9 cellular contexts compared by ENCODE assay signal in the genomic region with DNA sequence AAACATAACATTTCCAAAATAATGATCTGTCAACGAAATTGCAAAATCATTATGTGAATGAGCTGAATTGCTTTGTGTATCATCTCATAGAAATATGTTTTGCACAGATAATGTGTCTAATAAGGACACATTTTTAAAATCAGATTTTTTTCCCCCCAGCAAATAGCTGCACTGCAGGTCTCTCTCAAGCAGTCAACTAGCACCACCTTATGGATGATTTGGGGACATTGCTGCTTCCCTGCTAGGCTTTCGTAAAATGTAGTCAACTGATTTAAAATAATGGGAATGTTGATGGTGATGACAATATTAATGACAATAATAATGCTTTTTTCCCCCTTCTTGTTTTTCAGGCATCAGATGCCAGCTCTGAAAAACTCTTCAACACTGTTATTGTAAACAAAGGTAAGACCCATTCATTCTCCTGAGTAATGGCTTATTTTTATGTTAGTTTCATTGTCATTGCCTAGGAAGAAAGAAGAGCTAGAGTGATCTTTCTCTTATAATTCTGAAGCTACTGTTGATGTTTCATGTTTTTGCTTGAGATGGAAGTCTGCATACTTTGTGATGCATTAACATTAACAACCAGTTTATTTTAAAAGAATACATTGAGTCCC.
DNase-seq lines count a peak whose midpoint lies in the region; ATAC-seq and TF ChIP-seq lines count a peak whose summit lies in the region.
"Had no signal": no experiment of that assay in that cellular context is flagged by ENCODE, and none has a peak within 500 bp of the region (broad histone marks: within the 10 kb centered on the region; RNA-seq: fewer than 3 reads in every experiment).

No MANE protein-coding gene starts in this region.

- TF ChIP-seq CTCF in BE2C (IDR thresholded peaks at IDR 0.05; ENCODE audit: low read depth, low read length) (peak; percentile 98), GM13977 (IDR thresholded peaks at IDR 0.05; ENCODE audit: extremely low read depth, insufficient read depth, missing control alignments) (peak; percentile 79), brain (conservative IDR thresholded peaks at IDR 0.05) (peak; percentile 91 to 96), kidney epithelial cell (IDR thresholded peaks at IDR 0.05; ENCODE audit: insufficient read depth, low read length, poor library complexity, severe bottlenecking) (peak; percentile 91), upper lobe of right lung (IDR thresholded peaks at IDR 0.05) (peak; percentile 86)

- H3K27ac ChIP-seq in upper lobe of right lung = no peak overlapping the region

- H3K4me1 Mint-ChIP-seq in brain = peaks cover 2% of the 10 kb centered on the region
- peaks cover 12% of the 10 kb centered on the region for H3K4me1 Mint-ChIP-seq in activated naive CD8-positive, alpha-beta T cell treated with anti-CD3 and anti-CD28 coated beads, Interleukin-2, amount 50 U/mL, for 24 hours

- H3K4me3 ChIP-seq in BE2C (ENCODE audit: low read depth, low read length) (no peak overlapping the region), kidney epithelial cell (ENCODE audit: low read depth, low read length) (no peak overlapping the region), upper lobe of right lung (no peak overlapping the region)

- DNase-seq in BE2C = peak; percentile 47
- peak; percentile 65 for DNase-seq in GM13977 (ENCODE audit: low spot score)
- peak; percentile 44 for DNase-seq in NCI-H2171 (lab: John Stamatoyannopoulos, UW)
- no peak for DNase-seq in kidney epithelial cell (ENCODE audit: low read depth)
- no peak for DNase-seq in upper lobe of right lung
- no peak for DNase-seq in activated naive CD8-positive, alpha-beta T cell treated with anti-CD3 and anti-CD28 coated beads, Interleukin-2, amount 50 U/mL, for 24 hours

- H3K27me3 ChIP-seq in BE2C (peaks cover 19% of the 10 kb centered on the region), kidney epithelial cell (ENCODE audit: control insufficient read depth, insufficient read depth, low read length) (no peaks in the 10 kb centered on the region), upper lobe of right lung (no peaks in the 10 kb centered on the region)

- ATAC-seq in upper lobe of right lung = no peak
- ATAC-seq in HG02852 (IDR thresholded peaks at IDR 0.05; ENCODE audit: unreplicated experiment) = no peak
- ATAC-seq in activated naive CD8-positive, alpha-beta T cell treated with anti-CD3 and anti-CD28 coated beads, Interleukin-2, amount 50 U/mL, for 24 hours = no peak

- H3K36me3 ChIP-seq in BE2C = no peaks in the 10 kb centered on the region
- no peaks in the 10 kb centered on the region for H3K36me3 ChIP-seq in kidney epithelial cell (ENCODE audit: control insufficient read depth, insufficient read depth, low read length)
- peaks cover 6% of the 10 kb centered on the region for H3K36me3 ChIP-seq in upper lobe of right lung

- in situ Hi-C loops in GM13977 (cut with MboI; ENCODE audit: low pct_unique_long_range_greater_than_20kb, low sequenced_read_pairs, unreplicated experiment) = loop anchor here (25.0 kb wide), 2 partner anchors 361 to 511 kb away; no protein-coding TSS in a partner anchor

- peak overlapping the region in 3 of 5 experiments; percentile 29 to 97 (median 95) for H3K27ac Mint-ChIP-seq in brain
- no peak overlapping the region for H3K27ac Mint-ChIP-seq in activated naive CD8-positive, alpha-beta T cell treated with anti-CD3 and anti-CD28 coated beads, Interleukin-2, amount 50 U/mL, for 24 hours
- H3K27ac Mint-ChIP-seq: IgD-negative memory B cell had no signal

- peaks cover 6% of the 10 kb centered on the region for H3K36me3 Mint-ChIP-seq in brain
- no peaks in the 10 kb centered on the region for H3K36me3 Mint-ChIP-seq in activated naive CD8-positive, alpha-beta T cell treated with anti-CD3 and anti-CD28 coated beads, Interleukin-2, amount 50 U/mL, for 24 hours (ENCODE audit: low read depth)
- H3K36me3 Mint-ChIP-seq: IgD-negative memory B cell had no signal

- H3K9me3 Mint-ChIP-seq in brain = peaks cover 0 to 3% (median 0%) of the 10 kb centered on the region in 5 experiments
- H3K9me3 Mint-ChIP-seq in activated naive CD8-positive, alpha-beta T cell treated with anti-CD3 and anti-CD28 coated beads, Interleukin-2, amount 50 U/mL, for 24 hours = no peaks in the 10 kb centered on the region
- H3K9me3 Mint-ChIP-seq: IgD-negative memory B cell had no signal

- H3K4me1 ChIP-seq in BE2C (no peaks in the 10 kb centered on the region), upper lobe of right lung (peaks cover 11% of the 10 kb centered on the region)

- intact Hi-C loops in upper lobe of right lung (cut with DNase I) = loop anchor here (10.0 kb wide), 1 partner anchor 654 kb away; no protein-coding TSS in a partner anchor

- H3K9me3 ChIP-seq in BE2C (no peaks in the 10 kb centered on the region), upper lobe of right lung (no peaks in the 10 kb centered on the region)

- H3K27me3 Mint-ChIP-seq in brain = peaks cover 22% of the 10 kb centered on the region
- peaks cover 29% of the 10 kb centered on the region for H3K27me3 Mint-ChIP-seq in activated naive CD8-positive, alpha-beta T cell treated with anti-CD3 and anti-CD28 coated beads, Interleukin-2, amount 50 U/mL, for 24 hours

- H3K4me3 Mint-ChIP-seq in brain = no peak overlapping the region
- no peak overlapping the region for H3K4me3 Mint-ChIP-seq in activated naive CD8-positive, alpha-beta T cell treated with anti-CD3 and anti-CD28 coated beads, Interleukin-2, amount 50 U/mL, for 24 hours

Comparison
In these comparisons a context has a peak if more than half of its experiments do, and no peak if none do; other contexts are left out.
1. DNase-seq: peak in BE2C (single experiment), GM13977 (single experiment) and NCI-H2171 (single experiment); none in kidney epithelial cell (single experiment), upper lobe of right lung (single experiment) and activated naive CD8-positive, alpha-beta T cell treated with anti-CD3 and anti-CD28 coated beads, Interleukin-2, amount 50 U/mL, for 24 hours (single experiment).
2. Peak in every context shown above with its lines, with median percentiles within 50 percentile points of each other: CTCF ChIP-seq.